ENCODE assay signal across 11 cellular contexts in genomic region chr10:25465582-25466372, GRCh38.
A peak's percentile ranks its signal among the peaks of the same experiment; 100 is the strongest.
DNase-seq lines count a peak whose midpoint lies in the region; ATAC-seq and TF ChIP-seq lines count a peak whose summit lies in the region.
"Had no signal": no experiment of that assay in that cellular context is flagged by ENCODE, and none has a peak within 500 bp of the region (broad histone marks: within the 10 kb centered on the region; RNA-seq: fewer than 3 reads in every experiment).

No MANE protein-coding gene starts in this region.

- intact Hi-C loops in transverse colon (cut with DNase I; ENCODE audit: low total_unique reads), result no loop called here

- H3K9me3 ChIP-seq in transverse colon, result no peaks in the 10 kb centered on the region
- H3K9me3 ChIP-seq: Caco-2 had no signal

- in situ Hi-C loops in transverse colon (cut with MboI; ENCODE audit: low pct_ligation_motif_present in 1 of 4, low pct_unique_long_range_greater_than_20kb in 1 of 4, low sequenced_read_pairs in 3 of 4), result no loop called here

- no peak for TF ChIP-seq CTCF in transverse colon (IDR thresholded peaks at IDR 0.05)

- no peaks in the 10 kb centered on the region for H3K36me3 ChIP-seq in transverse colon

- DNase-seq in DMS79 (lab: John Stamatoyannopoulos, UW) (peak; percentile 4), NCI-H1436 treated with DMSO at 0.1 percent for 48 hours (lab: John Stamatoyannopoulos, UW) (peak; percentile 20), NOMO-1 treated with dmso at 0.1 percent for 144 hours (lab: John Stamatoyannopoulos, UW; ENCODE audit: unreplicated experiment) (peak; percentile 54), myocyte (ENCODE audit: low read depth) (peak; percentile 68), NCI-H1105 treated with DMSO at 0.1 percent for 48 hours (lab: John Stamatoyannopoulos, UW) (no peak), transverse colon (no peak)
- DNase-seq: Caco-2, NCI-H1048, T-helper 9 cell had no signal

- H3K27ac ChIP-seq in transverse colon, result no peak overlapping the region
- H3K27ac ChIP-seq: HL-60 had no signal

- no peak for TF ChIP-seq EP300 in transverse colon (IDR thresholded peaks at IDR 0.05; ENCODE audit: low read depth)

- H3K4me1 ChIP-seq in transverse colon, result no peaks in the 10 kb centered on the region

- H3K4me3 ChIP-seq in transverse colon, result no peak overlapping the region

- no peak for TF ChIP-seq POLR2A in transverse colon (IDR thresholded peaks at IDR 0.05)

- ATAC-seq in HG02970 (IDR thresholded peaks at IDR 0.05; ENCODE audit: low FRiP score, unreplicated experiment), result no peak

- no peaks in the 10 kb centered on the region for H3K27me3 ChIP-seq in transverse colon

- WGBS in transverse colon (ENCODE audit: low coverage in 1 of 2), 2 donors, result 87 to 95% methylated on average over 11 to 20 of the region's 20 CpGs

Comparison
In these comparisons a context has a peak if more than half of its experiments do, and no peak if none do; other contexts are left out.
1. DNase-seq: peak in DMS79 (single experiment), NCI-H1436 treated with DMSO at 0.1 percent for 48 hours (single experiment), NOMO-1 treated with dmso at 0.1 percent for 144 hours (single experiment) and myocyte (single experiment); none in NCI-H1105 treated with DMSO at 0.1 percent for 48 hours (single experiment) and transverse colon (single experiment).